Comparison of ENCODE assay signal across 25 cellular contexts in the genomic region with DNA sequence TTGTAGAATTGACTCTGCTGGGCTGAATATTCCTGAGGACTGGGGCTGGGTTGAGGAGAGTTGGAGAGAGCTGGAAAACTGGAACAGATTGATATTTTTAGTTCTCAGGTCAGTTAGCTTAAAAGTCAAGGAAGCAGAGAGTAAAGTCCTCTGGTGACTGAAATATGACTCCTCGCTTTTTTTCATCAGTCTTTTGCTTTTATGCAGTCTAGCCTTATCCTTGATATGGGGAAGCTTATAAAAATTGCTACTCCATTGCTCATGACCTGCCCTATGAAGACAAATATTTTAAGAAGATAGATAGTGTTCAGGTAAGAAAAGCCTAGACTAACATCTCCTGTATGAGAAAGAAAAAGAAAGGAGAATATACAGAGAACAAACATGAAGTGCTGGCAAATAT.
"Had no signal": no experiment of that assay in that cellular context is flagged by ENCODE, and none has a peak within 500 bp of the region (broad histone marks: within the 10 kb centered on the region; RNA-seq: fewer than 3 reads in every experiment).

No MANE protein-coding gene starts in this region.

- H3K36me3 ChIP-seq: adrenal gland had no signal

- H3K36me3 Mint-ChIP-seq: activated CD8-positive, alpha-beta memory T cell treated with anti-CD3 and anti-CD28 coated beads, Interleukin-2, amount 10 ng/mL, durations not matched to agents 7 days and 5 days; activated naive CD4-positive, alpha-beta T cell treated with anti-CD3 and anti-CD28 coated beads, Interleukin-2, amount 10 ng/mL, durations not matched to agents 7 days and 5 days; activated naive CD8-positive, alpha-beta T cell treated with anti-CD3 and anti-CD28 coated beads for 36 hours had no signal

- ATAC-seq: activated CD8-positive, alpha-beta memory T cell treated with anti-CD3 and anti-CD28 coated beads, Interleukin-2, amount 10 ng/mL, durations not matched to agents 7 days and 5 days; Panc1; Right ventricle myocardium inferior had no signal

- H3K9me3 Mint-ChIP-seq: activated B cell treated with CpG ODN at 0.5 μM for 24 hours; activated CD4-positive, alpha-beta T cell treated with anti-CD3 and anti-CD28 coated beads, Interleukin-2, amount 10 ng/mL, durations not matched to agents 24 days and 14 days; activated naive CD4-positive, alpha-beta T cell treated with anti-CD3 and anti-CD28 coated beads, Interleukin-2, amount 10 ng/mL, durations not matched to agents 7 days and 5 days; activated naive CD8-positive, alpha-beta T cell treated with anti-CD3 and anti-CD28 coated beads for 36 hours; activated T-cell treated with anti-CD3 and anti-CD28 coated beads, Interleukin-2, amount 50 U/mL, for 24 hours; activated T-helper 1 cell treated with anti-CD3 and anti-CD28 coated beads, Interleukin-12 subunit alpha, Interleukin-12 subunit beta, Interleukin-2, Interleukin-4 antibody, amounts not matched to agents 30 ng/mL and 10 ng/mL and 1 ng/mL, durations not matched to agents 14 hours and 24 hours and 36 hours; T-helper 1 cell treated with Interleukin-12 subunit alpha and Interleukin-12 subunit beta and Interleukin-4 antibody, amounts not matched to agents 30 μg/mL and 1 μg/mL, for 36 hours had no signal

- H3K27ac ChIP-seq: adrenal gland, SK-N-MC had no signal

- H3K4me1 ChIP-seq: adrenal gland had no signal

- H3K4me3 ChIP-seq: adrenal gland, SK-N-MC had no signal

- H3K27ac Mint-ChIP-seq: activated B cell treated with CpG ODN at 0.5 μM for 24 hours; activated CD4-positive, alpha-beta T cell treated with anti-CD3 and anti-CD28 coated beads, Interleukin-2, amount 10 ng/mL, durations not matched to agents 24 days and 14 days; activated CD8-positive, alpha-beta memory T cell treated with anti-CD3 and anti-CD28 coated beads, Interleukin-2, amount 10 ng/mL, durations not matched to agents 7 days and 5 days; activated naive CD4-positive, alpha-beta T cell treated with anti-CD3 and anti-CD28 coated beads, Interleukin-2, amount 10 ng/mL, durations not matched to agents 7 days and 5 days; activated naive CD8-positive, alpha-beta T cell treated with anti-CD3 and anti-CD28 coated beads for 36 hours; activated T-cell treated with anti-CD3 and anti-CD28 coated beads, Interleukin-2, amount 50 U/mL, for 24 hours; activated T-helper 1 cell treated with anti-CD3 and anti-CD28 coated beads, Interleukin-12 subunit alpha, Interleukin-12 subunit beta, Interleukin-2, Interleukin-4 antibody, amounts not matched to agents 30 ng/mL and 10 ng/mL and 1 ng/mL, durations not matched to agents 14 hours and 24 hours and 36 hours; T-helper 1 cell treated with Interleukin-12 subunit alpha and Interleukin-12 subunit beta and Interleukin-4 antibody, amounts not matched to agents 30 μg/mL and 1 μg/mL, for 36 hours had no signal

- H3K4me1 Mint-ChIP-seq: activated B cell treated with CpG ODN at 0.5 μM for 24 hours; activated CD4-positive, alpha-beta T cell treated with anti-CD3 and anti-CD28 coated beads, Interleukin-2, amount 10 ng/mL, durations not matched to agents 24 days and 14 days; activated CD8-positive, alpha-beta memory T cell treated with anti-CD3 and anti-CD28 coated beads, Interleukin-2, amount 10 ng/mL, durations not matched to agents 7 days and 5 days; activated naive CD4-positive, alpha-beta T cell treated with anti-CD3 and anti-CD28 coated beads, Interleukin-2, amount 10 ng/mL, durations not matched to agents 7 days and 5 days; activated naive CD8-positive, alpha-beta T cell treated with anti-CD3 and anti-CD28 coated beads for 36 hours had no signal

- H3K4me3 Mint-ChIP-seq: activated B cell treated with CpG ODN at 0.5 μM for 24 hours; activated CD4-positive, alpha-beta T cell treated with anti-CD3 and anti-CD28 coated beads, Interleukin-2, amount 10 ng/mL, durations not matched to agents 24 days and 14 days; activated CD8-positive, alpha-beta memory T cell treated with anti-CD3 and anti-CD28 coated beads, Interleukin-2, amount 10 ng/mL, durations not matched to agents 7 days and 5 days; activated naive CD4-positive, alpha-beta T cell treated with anti-CD3 and anti-CD28 coated beads, Interleukin-2, amount 10 ng/mL, durations not matched to agents 7 days and 5 days; activated naive CD8-positive, alpha-beta T cell treated with anti-CD3 and anti-CD28 coated beads for 36 hours; activated T-cell treated with anti-CD3 and anti-CD28 coated beads, Interleukin-2, amount 50 U/mL, for 24 hours; activated T-helper 1 cell treated with anti-CD3 and anti-CD28 coated beads, Interleukin-12 subunit alpha, Interleukin-12 subunit beta, Interleukin-2, Interleukin-4 antibody, amounts not matched to agents 30 ng/mL and 10 ng/mL and 1 ng/mL, durations not matched to agents 14 hours and 24 hours and 36 hours; T-helper 1 cell treated with Interleukin-12 subunit alpha and Interleukin-12 subunit beta and Interleukin-4 antibody, amounts not matched to agents 30 μg/mL and 1 μg/mL, for 36 hours had no signal

- H3K27me3 Mint-ChIP-seq: activated B cell treated with CpG ODN at 0.5 μM for 24 hours had no signal

- H3K27me3 ChIP-seq: adrenal gland had no signal

- DNase-seq: activated B cell treated with CpG ODN at 0.5 μM for 24 hours; activated CD4-positive, alpha-beta T cell treated with anti-CD3 and anti-CD28 coated beads for 1 hour; activated CD4-positive, alpha-beta T cell treated with anti-CD3 and anti-CD28 coated beads, Interleukin-2, amount 10 ng/mL, durations not matched to agents 24 days and 14 days; activated CD4-positive, alpha-beta T cell treated with anti-CD3 and anti-CD28 coated beads, Interleukin-2, amount 50 U/mL, for 48 hours; activated CD8-positive, alpha-beta memory T cell treated with anti-CD3 and anti-CD28 coated beads, Interleukin-2, amount 10 ng/mL, durations not matched to agents 7 days and 5 days; activated gamma-delta T cell; activated naive CD4-positive, alpha-beta T cell treated with anti-CD3 and anti-CD28 coated beads, Interleukin-2, amount 10 ng/mL, durations not matched to agents 7 days and 5 days; activated naive CD8-positive, alpha-beta T cell treated with anti-CD3 and anti-CD28 coated beads for 36 hours; activated T-cell treated with anti-CD3 and anti-CD28 coated beads, Interleukin-2, amount 50 U/mL, for 24 hours; adrenal gland; anterior cingulate cortex; cerebellar nuclear complex; IMR-90; KG1; NCI-H1092; NCI-H1930; NCI-H446; NCI-H524; RPMI8226; SW 1271 had no signal

- H3K9me3 ChIP-seq: adrenal gland had no signal
